ENCODE assay signal across 9 cellular contexts in genomic region chr2:69797836-69798465, GRCh38. TPM values are rescaled to one million over a fixed set of nuclear protein-coding genes. Genes with fewer than 3 reads are reported as not detected.
DNase-seq lines count a peak whose midpoint lies in the region; ATAC-seq, FAIRE-seq and TF ChIP-seq lines count a peak whose summit lies in the region.
"Had no signal": no experiment of that assay in that cellular context is flagged by ENCODE, and none has a peak within 500 bp of the region (broad histone marks: within the 10 kb centered on the region; RNA-seq: fewer than 3 reads in every experiment).

No MANE protein-coding gene starts in this region.

- H3K4me3 ChIP-seq in cardiac muscle cell (no peak overlapping the region), bronchial epithelial cell (ENCODE audit: low read depth, low read length) (no peak overlapping the region), upper lobe of right lung (peak overlapping the region; percentile 32)

- H3K27me3 Mint-ChIP-seq in mesothelial cell of epicardium (ENCODE audit: low read depth) = no peaks in the 10 kb centered on the region
- peaks cover 0 to 11% (median 0%) of the 10 kb centered on the region in 5 donors for H3K27me3 Mint-ChIP-seq in naive thymus-derived CD8-positive, alpha-beta T cell

- DNase-seq in cardiac muscle cell (ENCODE audit: low read depth in 1 of 2, low spot score in 1 of 2) (no peak), left ventricle myocardium superior (no peak), bronchial epithelial cell (ENCODE audit: low read depth) (peak; percentile 42), mesothelial cell of epicardium (ENCODE audit: low spot score in 2 of 2, unreplicated experiment in 2 of 2) (no peak), upper lobe of right lung (no peak), Ammon's horn (ENCODE audit: low spot score) (no peak)
- DNase-seq in naive thymus-derived CD8-positive, alpha-beta T cell = no peak
- DNase-seq: Kasumi-1 had no signal

- no peaks in the 10 kb centered on the region for H3K9me3 Mint-ChIP-seq in mesothelial cell of epicardium
- no peaks in the 10 kb centered on the region for H3K9me3 Mint-ChIP-seq in naive thymus-derived CD8-positive, alpha-beta T cell

- intact Hi-C loops in left ventricle myocardium superior (cut with micrococcal nuclease) = no loop called here
- intact Hi-C loops in upper lobe of right lung (cut with DNase I) = no loop called here

- H3K27ac Mint-ChIP-seq in mesothelial cell of epicardium = peak overlapping the region; percentile 100
- peak overlapping the region in 3 of 10 donors; percentile 11 to 78 (median 25) for H3K27ac Mint-ChIP-seq in naive thymus-derived CD8-positive, alpha-beta T cell

- ATAC-seq in left ventricle myocardium superior (no peak), upper lobe of right lung (no peak), HG02852 (IDR thresholded peaks at IDR 0.05; ENCODE audit: unreplicated experiment) (no peak)
- ATAC-seq in naive thymus-derived CD8-positive, alpha-beta T cell = no peak

- H3K36me3 Mint-ChIP-seq in mesothelial cell of epicardium = peaks cover 6% of the 10 kb centered on the region
- peaks cover 0 to 3% (median 0%) of the 10 kb centered on the region in 3 donors for H3K36me3 Mint-ChIP-seq in naive thymus-derived CD8-positive, alpha-beta T cell

- H3K27ac ChIP-seq in cardiac muscle cell = peak overlapping the region; percentile 84
- peak overlapping the region; percentile 20 for H3K27ac ChIP-seq in upper lobe of right lung

- H3K9me3 ChIP-seq in cardiac muscle cell (ENCODE audit: low read depth) = no peaks in the 10 kb centered on the region
- no peaks in the 10 kb centered on the region for H3K9me3 ChIP-seq in upper lobe of right lung

- H3K4me1 ChIP-seq in cardiac muscle cell (ENCODE audit: low read depth) (peaks cover 31% of the 10 kb centered on the region), upper lobe of right lung (peaks cover 11% of the 10 kb centered on the region)

- no peaks in the 10 kb centered on the region for H3K27me3 ChIP-seq in cardiac muscle cell
- H3K27me3 ChIP-seq in bronchial epithelial cell (ENCODE audit: control insufficient read depth, insufficient read depth, low read length) = no peaks in the 10 kb centered on the region
- no peaks in the 10 kb centered on the region for H3K27me3 ChIP-seq in upper lobe of right lung

- H3K36me3 ChIP-seq in cardiac muscle cell (no peaks in the 10 kb centered on the region), bronchial epithelial cell (ENCODE audit: control insufficient read depth, insufficient read depth, low read length) (peaks cover 6% of the 10 kb centered on the region), upper lobe of right lung (no peaks in the 10 kb centered on the region)

- H3K4me3 Mint-ChIP-seq in mesothelial cell of epicardium = peak overlapping the region; percentile 82
- peak overlapping the region in 5 of 10 donors; percentile 23 to 73 (median 53) for H3K4me3 Mint-ChIP-seq in naive thymus-derived CD8-positive, alpha-beta T cell

- no peak for FAIRE-seq in bronchial epithelial cell (lab: Jason Lieb, UNC)

- POLR2A ChIA-PET in naive thymus-derived CD8-positive, alpha-beta T cell (lab: Charles Lee) = no interaction called here

- TF ChIP-seq CTCF in cardiac muscle cell (IDR thresholded peaks at IDR 0.05; ENCODE audit: low read depth, low read length) (no peak), bronchial epithelial cell (IDR thresholded peaks at IDR 0.05; ENCODE audit: insufficient read depth, low read length, severe bottlenecking) (no peak), mesothelial cell of epicardium (IDR thresholded peaks at IDR 0.05; ENCODE audit: unreplicated experiment) (no peak), upper lobe of right lung (IDR thresholded peaks at IDR 0.05) (no peak)

- H3K4me1 Mint-ChIP-seq in mesothelial cell of epicardium = peaks cover 63% of the 10 kb centered on the region
- peaks cover 11 to 36% (median 20%) of the 10 kb centered on the region in 4 donors for H3K4me1 Mint-ChIP-seq in naive thymus-derived CD8-positive, alpha-beta T cell

RNA-seq across cellular contexts. Expression of gene GMCL1, which starts 31.5 kb away (rescaled TPM):
- 20.6 and 46.5 TPM in 2 replicates for total RNA-seq in cardiac muscle cell
- 13.2 and 22.8 TPM in 2 replicates for polyA plus RNA-seq in cardiac muscle cell
- total RNA-seq in left ventricle myocardium superior = 3.6 TPM
- total RNA-seq in bronchial epithelial cell = 8.3 and 9.5 TPM in 2 replicates
- 14.1 to 18.6 TPM (median 16.3 TPM) in 3 replicates for total RNA-seq in mesothelial cell of epicardium
- 11.9 TPM for total RNA-seq in upper lobe of right lung
- 10 to 100 TPM; 30.8 to 37.7 TPM for total RNA-seq in naive thymus-derived CD8-positive, alpha-beta T cell
- polyA plus RNA-seq in naive thymus-derived CD8-positive, alpha-beta T cell = 10 to 100 TPM; 30.2 to 45.3 (median 41.4) TPM

RNA-seq across cellular contexts. Expression of gene ANXA4, which starts 56.0 kb away (rescaled TPM):
- total RNA-seq in cardiac muscle cell (11.0 and 18.0 TPM in 2 replicates), left ventricle myocardium superior (24.7 TPM), bronchial epithelial cell (15.0 and 26.4 TPM in 2 replicates), mesothelial cell of epicardium (41.4 to 45.1 TPM (median 42.2 TPM) in 3 replicates), upper lobe of right lung (181 TPM)
- 27.2 and 36.1 TPM in 2 replicates for polyA plus RNA-seq in cardiac muscle cell
- total RNA-seq in naive thymus-derived CD8-positive, alpha-beta T cell = 10 to 100 TPM in 1 of 2 experiments, 1 to 10 TPM in 1; 8.0 to 10.0 TPM
- polyA plus RNA-seq in naive thymus-derived CD8-positive, alpha-beta T cell = 10 to 100 TPM in 1 of 3 donors, 1 to 10 TPM in 2; 2.9 to 15.8 (median 3.8) TPM
